In the genomic region with DNA sequence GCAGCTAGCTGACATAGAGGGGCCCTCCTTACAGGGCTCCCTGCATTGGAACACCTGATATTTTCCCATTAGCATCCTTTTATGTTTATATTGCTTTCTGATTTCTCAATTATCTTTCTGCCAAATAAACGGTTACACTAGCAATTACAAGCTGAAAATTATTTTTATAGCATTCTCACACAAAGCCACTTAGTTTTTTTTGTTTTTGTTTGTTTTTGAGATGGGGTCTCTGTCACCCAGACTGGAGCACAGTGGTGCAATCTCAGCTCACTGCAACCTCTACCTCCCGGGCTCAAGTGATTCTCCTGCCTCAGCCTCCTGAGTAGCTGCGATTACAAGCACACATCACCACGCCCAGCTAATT, we compare ENCODE assay signal across 1 cellular context.
TF ChIP-seq lines count a peak whose summit lies in the region.

No MANE protein-coding gene starts in this region.

TF ChIP-seq in HEK293, 187 proteins besides CTCF, POLR2A, EP300 and RAD21 (continued from another document):
- TF ChIP-seq, protein P1, sequence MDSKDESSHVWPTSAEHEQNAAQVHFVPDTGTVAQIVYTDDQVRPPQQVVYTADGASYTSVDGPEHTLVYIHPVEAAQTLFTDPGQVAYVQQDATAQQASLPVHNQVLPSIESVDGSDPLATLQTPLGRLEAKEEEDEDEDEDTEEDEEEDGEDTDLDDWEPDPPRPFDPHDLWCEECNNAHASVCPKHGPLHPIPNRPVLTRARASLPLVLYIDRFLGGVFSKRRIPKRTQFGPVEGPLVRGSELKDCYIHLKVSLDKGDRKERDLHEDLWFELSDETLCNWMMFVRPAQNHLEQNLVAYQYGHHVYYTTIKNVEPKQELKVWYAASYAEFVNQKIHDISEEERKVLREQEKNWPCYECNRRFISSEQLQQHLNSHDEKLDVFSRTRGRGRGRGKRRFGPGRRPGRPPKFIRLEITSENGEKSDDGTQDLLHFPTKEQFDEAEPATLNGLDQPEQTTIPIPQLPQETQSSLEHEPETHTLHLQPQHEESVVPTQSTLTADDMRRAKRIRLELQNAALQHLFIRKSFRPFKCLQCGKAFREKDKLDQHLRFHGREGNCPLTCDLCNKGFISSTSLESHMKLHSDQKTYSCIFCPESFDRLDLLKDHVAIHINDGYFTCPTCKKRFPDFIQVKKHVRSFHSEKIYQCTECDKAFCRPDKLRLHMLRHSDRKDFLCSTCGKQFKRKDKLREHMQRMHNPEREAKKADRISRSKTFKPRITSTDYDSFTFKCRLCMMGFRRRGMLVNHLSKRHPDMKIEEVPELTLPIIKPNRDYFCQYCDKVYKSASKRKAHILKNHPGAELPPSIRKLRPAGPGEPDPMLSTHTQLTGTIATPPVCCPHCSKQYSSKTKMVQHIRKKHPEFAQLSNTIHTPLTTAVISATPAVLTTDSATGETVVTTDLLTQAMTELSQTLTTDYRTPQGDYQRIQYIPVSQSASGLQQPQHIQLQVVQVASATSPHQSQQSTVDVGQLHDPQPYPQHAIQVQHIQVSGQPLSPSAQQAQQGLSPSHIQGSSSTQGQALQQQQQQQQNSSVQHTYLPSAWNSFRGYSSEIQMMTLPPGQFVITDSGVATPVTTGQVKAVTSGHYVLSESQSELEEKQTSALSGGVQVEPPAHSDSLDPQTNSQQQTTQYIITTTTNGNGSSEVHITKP (tag by site-specific recombination; IDR thresholded peaks at IDR 0.05), result no peak
- TF ChIP-seq, protein P2, sequence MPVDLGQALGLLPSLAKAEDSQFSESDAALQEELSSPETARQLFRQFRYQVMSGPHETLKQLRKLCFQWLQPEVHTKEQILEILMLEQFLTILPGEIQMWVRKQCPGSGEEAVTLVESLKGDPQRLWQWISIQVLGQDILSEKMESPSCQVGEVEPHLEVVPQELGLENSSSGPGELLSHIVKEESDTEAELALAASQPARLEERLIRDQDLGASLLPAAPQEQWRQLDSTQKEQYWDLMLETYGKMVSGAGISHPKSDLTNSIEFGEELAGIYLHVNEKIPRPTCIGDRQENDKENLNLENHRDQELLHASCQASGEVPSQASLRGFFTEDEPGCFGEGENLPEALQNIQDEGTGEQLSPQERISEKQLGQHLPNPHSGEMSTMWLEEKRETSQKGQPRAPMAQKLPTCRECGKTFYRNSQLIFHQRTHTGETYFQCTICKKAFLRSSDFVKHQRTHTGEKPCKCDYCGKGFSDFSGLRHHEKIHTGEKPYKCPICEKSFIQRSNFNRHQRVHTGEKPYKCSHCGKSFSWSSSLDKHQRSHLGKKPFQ (tag by site-specific recombination; IDR thresholded peaks at IDR 0.05), result no peak
- no peak for TF ChIP-seq MZF1 (tag by site-specific recombination; IDR thresholded peaks at IDR 0.05; ENCODE audit: borderline replicate concordance)
- TF ChIP-seq PRDM1 (tag by site-specific recombination; IDR thresholded peaks at IDR 0.05), result no peak
